11 cellular contexts compared by ENCODE assay signal in the genomic region with DNA sequence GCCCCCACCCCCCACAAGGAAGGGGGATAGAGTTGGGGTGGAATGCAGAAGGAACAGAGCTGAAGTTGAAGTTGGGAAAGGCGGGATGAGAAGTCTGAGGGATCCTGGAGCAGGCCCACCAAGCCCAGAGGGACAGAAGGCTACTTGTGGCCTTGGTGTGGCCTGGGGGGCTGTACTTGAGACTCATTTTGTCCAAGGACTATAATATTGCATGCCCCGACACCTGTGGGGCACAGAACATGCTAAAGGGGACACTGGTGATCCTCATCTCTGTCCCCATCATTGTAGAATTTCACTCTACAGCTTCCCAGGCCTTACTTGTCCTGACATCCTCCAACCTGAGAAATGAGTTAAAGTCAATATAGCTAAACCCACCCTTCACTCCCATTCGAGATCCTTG. TPM values are rescaled to one million over a fixed set of nuclear protein-coding genes. Genes with fewer than 3 reads are reported as not detected.
A peak's percentile ranks its signal among the peaks of the same experiment; 100 is the strongest.
DNase-seq lines count a peak whose midpoint lies in the region; ATAC-seq, FAIRE-seq and TF ChIP-seq lines count a peak whose summit lies in the region.
"Had no signal": no experiment of that assay in that cellular context is flagged by ENCODE, and none has a peak within 500 bp of the region (broad histone marks: within the 10 kb centered on the region; RNA-seq: fewer than 3 reads in every experiment).

No MANE protein-coding gene starts in this region.

- H4K5ac ChIP-seq in H1 (ENCODE audit: insufficient read length, low read depth, low read length) = no peak overlapping the region

- FAIRE-seq in H1 (lab: Jason Lieb, UNC) = no peak
- FAIRE-seq: urothelium cell line had no signal

- peaks cover 0 to 3% (median 2%) of the 10 kb centered on the region in 4 experiments; a peak in 2 of 8 replicates for H3K36me3 ChIP-seq in H1 (ENCODE audit: control insufficient read depth in 2 of 4, insufficient read depth in 4 of 4, low read length in 3 of 4)
- H3K36me3 ChIP-seq in neural progenitor cell = no peaks in the 10 kb centered on the region

- peaks cover 45% of the 10 kb centered on the region for H3K4me1 Mint-ChIP-seq in stimulated activated naive CD8-positive, alpha-beta T cell treated with anti-CD3 and anti-CD28 coated beads, Interleukin-15, Interleukin-2, amounts not matched to agents 100 ng/mL and 50 ng/mL, for 24 hours (ENCODE audit: low read depth)
- peaks cover 36% of the 10 kb centered on the region for H3K4me1 Mint-ChIP-seq in neural progenitor cell

- peaks cover 41% of the 10 kb centered on the region for H3F3A ChIP-seq in neural progenitor cell (ENCODE audit: low read depth)

- CTCF ChIA-PET in H1 (lab: Charles Lee; ENCODE audit: partially characterized antibody) = interaction anchor here (0.7 to 28.0 kb wide), 18 partner anchors 8 to 502 kb away, joined by 3 to 382 read pairs (median 6); a partner anchor contains a TSS

- no peak overlapping the region for H3K23ac ChIP-seq in H1 (ENCODE audit: insufficient read length)

- 33% methylated on average over 3 of the region's 3 CpGs; no CpG with 5 or more reads in 1 of the 2 experiments for WGBS in H1 (ENCODE audit: extremely low coverage in 1 of 2, insufficient coverage in 1 of 2, insufficient read length in 1 of 2, insufficient replicate concordance in 2 of 2, low coverage in 1 of 2, low lambda C conversion rate in 2 of 2, missing lambda C conversion rate in 1 of 2), 2 experiments

- no peak for ATAC-seq in stimulated activated naive CD8-positive, alpha-beta T cell treated with anti-CD3 and anti-CD28 coated beads, Interleukin-15, Interleukin-2, amounts not matched to agents 100 U/mL and 50 U/mL, for 24 hours
- ATAC-seq in GM18502 (IDR thresholded peaks at IDR 0.05; ENCODE audit: poor library complexity, unreplicated experiment) = no peak
- ATAC-seq in sciatic nerve = no peak

- H3K27ac Mint-ChIP-seq in stimulated activated naive CD8-positive, alpha-beta T cell treated with anti-CD3 and anti-CD28 coated beads, Interleukin-15, Interleukin-2, amounts not matched to agents 100 ng/mL and 50 ng/mL, for 24 hours = no peak overlapping the region
- no peak overlapping the region for H3K27ac Mint-ChIP-seq in neural progenitor cell

- no peaks in the 10 kb centered on the region for H3K9me3 Mint-ChIP-seq in stimulated activated naive CD8-positive, alpha-beta T cell treated with anti-CD3 and anti-CD28 coated beads, Interleukin-15, Interleukin-2, amounts not matched to agents 100 ng/mL and 50 ng/mL, for 24 hours
- H3K9me3 Mint-ChIP-seq in neural progenitor cell = no peaks in the 10 kb centered on the region

- H3K4ac ChIP-seq in H1 (replicated peaks; ENCODE audit: insufficient read length, low read depth, low read length) = no peak overlapping the region

- TF ChIP-seq CTCF in H1 (IDR thresholded peaks at IDR 0.05; ENCODE audit: control extremely low read depth in 1 of 3, insufficient read depth in 1 of 3, low read depth in 1 of 3, low read length in 3 of 3) (no peak), neural progenitor cell (IDR thresholded peaks at IDR 0.05) (no peak)

- no peak overlapping the region for H2BK12ac ChIP-seq in H1 (ENCODE audit: low read depth, low read length)

- no peaks in the 10 kb centered on the region for H3K79me1 ChIP-seq in H1 (ENCODE audit: low read depth, low read length)

- no peak for TF ChIP-seq RAD21 in H1 (IDR thresholded peaks at IDR 0.05 in 1 of 2, conservative IDR thresholded peaks at IDR 0.05 in 1 of 2; ENCODE audit: low read depth in 2 of 2, low read length in 2 of 2)

- H3K4me1 ChIP-seq in H1 (replicated peaks in 1 of 4; ENCODE audit: control insufficient read depth in 3 of 4, insufficient read depth in 4 of 4, low read length in 3 of 4) (peaks cover 6 to 41% (median 27%) of the 10 kb centered on the region in 4 experiments), neural progenitor cell (peaks cover 36% of the 10 kb centered on the region)

- no peak overlapping the region for H2AFZ ChIP-seq in H1 (ENCODE audit: low read length)
- H2AFZ ChIP-seq in neural progenitor cell (replicated peaks) = no peak overlapping the region

- H4K91ac ChIP-seq in H1 (replicated peaks; ENCODE audit: insufficient read length, low read length) = no peak overlapping the region

- H3K23me2 ChIP-seq in H1 (ENCODE audit: low read depth, low read length) = peaks cover 17% of the 10 kb centered on the region; the same call in 1 of the 2 replicates

- peaks cover 44% of the 10 kb centered on the region for H3K27me3 Mint-ChIP-seq in stimulated activated naive CD8-positive, alpha-beta T cell treated with anti-CD3 and anti-CD28 coated beads, Interleukin-15, Interleukin-2, amounts not matched to agents 100 ng/mL and 50 ng/mL, for 24 hours
- H3K27me3 Mint-ChIP-seq in neural progenitor cell (ENCODE audit: insufficient read depth, low read depth) = peaks cover 54% of the 10 kb centered on the region

- no peak for DNase-seq in stimulated activated naive CD8-positive, alpha-beta T cell treated with anti-CD3 and anti-CD28 coated beads, Interleukin-15, Interleukin-2, amounts not matched to agents 100 U/mL and 50 U/mL, for 24 hours
- no peak for DNase-seq in H1 (ENCODE audit: low read depth in 1 of 2, low spot score in 2 of 2)
- no peak for DNase-seq in neural progenitor cell (ENCODE audit: low spot score)
- no peak for DNase-seq in GOT3 (lab: John Stamatoyannopoulos, UW)
- no peak for DNase-seq in T1000 (lab: John Stamatoyannopoulos, UW)
- DNase-seq in sciatic nerve (ENCODE audit: low spot score) = no peak
- DNase-seq: cortex of kidney; stimulated activated CD4-positive, alpha-beta T cell treated with anti-CD3 and anti-CD28 coated beads, Interleukin-4, amount 100 ng/mL, for 1 hour had no signal

- H3K4me2 ChIP-seq in H1 (ENCODE audit: insufficient read depth in 1 of 2, low read depth in 2 of 2, low read length in 2 of 2) (peak overlapping the region; percentile 8 to 80; a peak in 3 of 4 replicates), neural progenitor cell (peak overlapping the region; percentile 84)

- peak overlapping the region; percentile 65 for H3K4me3 Mint-ChIP-seq in stimulated activated naive CD8-positive, alpha-beta T cell treated with anti-CD3 and anti-CD28 coated beads, Interleukin-15, Interleukin-2, amounts not matched to agents 100 ng/mL and 50 ng/mL, for 24 hours
- peak overlapping the region; percentile 55 for H3K4me3 Mint-ChIP-seq in neural progenitor cell

- intact Hi-C loops in sciatic nerve (cut with DNase I) = loop anchor here (10.0 kb wide), 1 partner anchor 96 kb away; no protein-coding TSS in a partner anchor

- H2BK15ac ChIP-seq in H1 (ENCODE audit: low read length) = 0 out of 2 replicates have a peak overlapping the region, but pooled peaks have one; percentile 46

- no peak for TF ChIP-seq EP300 in H1 (IDR thresholded peaks at IDR 0.05; ENCODE audit: borderline replicate concordance in 1 of 2, low read depth in 2 of 2, low read length in 2 of 2)

- H3K9me3 ChIP-seq in H1 (ENCODE audit: insufficient read depth in 2 of 2, low read depth in 1 of 2, low read length in 1 of 2) (no peaks in the 10 kb centered on the region), neural progenitor cell (ENCODE audit: low read depth) (no peaks in the 10 kb centered on the region)

- no peaks in the 10 kb centered on the region for H3K36me3 Mint-ChIP-seq in stimulated activated naive CD8-positive, alpha-beta T cell treated with anti-CD3 and anti-CD28 coated beads, Interleukin-15, Interleukin-2, amounts not matched to agents 100 ng/mL and 50 ng/mL, for 24 hours (ENCODE audit: low read depth)
- peaks cover 7% of the 10 kb centered on the region for H3K36me3 Mint-ChIP-seq in neural progenitor cell

- H2BK20ac ChIP-seq in H1 (ENCODE audit: low read length) = no peak overlapping the region

- no peak overlapping the region for H3K56ac ChIP-seq in H1 (replicated peaks; ENCODE audit: insufficient read length, low read depth, low read length)

- no peak overlapping the region for H3K14ac ChIP-seq in H1 (ENCODE audit: insufficient read length)

- no peaks in the 10 kb centered on the region for H3K79me2 ChIP-seq in H1 (ENCODE audit: control insufficient read depth in 1 of 2, insufficient read depth in 2 of 2, low read length in 2 of 2)
- no peaks in the 10 kb centered on the region for H3K79me2 ChIP-seq in neural progenitor cell (ENCODE audit: low read depth)

- H3K9ac ChIP-seq in H1 (replicated peaks in 1 of 4; ENCODE audit: extremely low read depth in 1 of 4, low read depth in 3 of 4, low read length in 3 of 4) (no peak overlapping the region), neural progenitor cell (no peak overlapping the region)

- H2BK120ac ChIP-seq in H1 (replicated peaks; ENCODE audit: low read depth, low read length) = no peak overlapping the region

- no peak overlapping the region for H2AK5ac ChIP-seq in H1 (ENCODE audit: low read depth, low read length)

- POLR2A ChIA-PET in H1 (lab: Charles Lee; ENCODE audit: partially characterized antibody) = interaction anchor here (0.7 to 4.2 kb wide), 8 partner anchors 9 to 90 kb away, joined by 3 to 26 read pairs (median 5); a partner anchor contains a TSS

- TF ChIP-seq POLR2A in H1 (IDR thresholded peaks at IDR 0.05; ENCODE audit: control extremely low read depth in 1 of 2, low read depth in 2 of 2, low read length in 2 of 2) = no peak

- H4K8ac ChIP-seq in H1 (ENCODE audit: extremely low read depth, insufficient read depth, low read length) = no peak overlapping the region

- no peak overlapping the region for H3K18ac ChIP-seq in H1 (ENCODE audit: extremely low read depth, low read length)

- peaks cover 20 to 37% of the 10 kb centered on the region in 2 experiments for H4K20me1 ChIP-seq in H1 (replicated peaks in 1 of 2; ENCODE audit: control insufficient read depth in 1 of 2, insufficient read depth in 2 of 2, low read length in 2 of 2)
- H4K20me1 ChIP-seq in neural progenitor cell (ENCODE audit: low read depth) = peaks cover 60% of the 10 kb centered on the region

- no peak overlapping the region for H3K27ac ChIP-seq in H1 (ENCODE audit: low read depth, low read length)
- H3K27ac ChIP-seq in neural progenitor cell = no peak overlapping the region

- H3K4me3 ChIP-seq in H1 (ENCODE audit: extremely low read depth in 1 of 4, insufficient read depth in 2 of 4, low read depth in 3 of 4, low read length in 4 of 4) = no peak overlapping the region; a peak in 1 of 8 replicates
- H3K4me3 ChIP-seq in neural progenitor cell = no peak overlapping the region

- H2BK5ac ChIP-seq in H1 (ENCODE audit: low read depth, low read length) = no peak overlapping the region

- H3K27me3 ChIP-seq in H1 (replicated peaks in 1 of 4; ENCODE audit: control insufficient read depth in 3 of 4, extremely low read depth in 1 of 4, insufficient read depth in 3 of 4, low read length in 3 of 4) = peaks cover 59 to 76% (median 71%) of the 10 kb centered on the region in 4 experiments
- H3K27me3 ChIP-seq in neural progenitor cell = peaks cover 72% of the 10 kb centered on the region

RNA-seq across cellular contexts. Expression of a gene that starts 1.3 kb away (rescaled TPM):
- 0.17 TPM in 1 of 2 replicates, not detected in the other for total RNA-seq in H1 (2021; fragmentation: NEBNext Ultra II Directional; extraction: Animal tissue kit (Norgen Biotek cat#: 25700))
- 0.09 and 0.19 TPM in 2 replicates for polyA plus RNA-seq in H1 (2011; rRNA removed)
- polyA plus RNA-seq in H1 (2011; cell fraction: cytosol; rRNA removed) = 0.21 TPM
- 0.91 TPM for polyA plus RNA-seq in H1 (2011; cell fraction: nucleus; rRNA removed)
- polyA plus RNA-seq in H1 (2012, experiment 1 of 2) = 0.10 to 0.31 TPM (median 0.22 TPM) in 4 replicates
- polyA plus RNA-seq in H1 (2012, experiment 2 of 2) = 0.26 TPM
- 0.39 TPM for polyA plus RNA-seq in H1 (2013, experiment 1 of 2)
- polyA plus RNA-seq in H1 (2013, experiment 2 of 2) = 0.26 TPM
- polyA minus RNA-seq in H1 (2011; rRNA and poly(A)+ RNA removed) = 0.32 TPM in 1 of 2 replicates, not detected in the other
- not detected for polyA minus RNA-seq in H1 (2011; cell fraction: cytosol; rRNA and poly(A)+ RNA removed)
- not detected for polyA minus RNA-seq in H1 (2011; cell fraction: nucleus; rRNA and poly(A)+ RNA removed)
- total RNA-seq in neural progenitor cell (ENCODE audit: low replicate concordance) (0.26 and 0.81 TPM in 2 replicates), sciatic nerve (61.0 TPM)

RNA-seq across cellular contexts. Expression of a gene that starts 8.8 kb away (rescaled TPM):
- not detected in 2 replicates for total RNA-seq in H1 (2021; fragmentation: NEBNext Ultra II Directional; extraction: Animal tissue kit (Norgen Biotek cat#: 25700))
- 0.18 and 0.35 TPM in 2 replicates for polyA plus RNA-seq in H1 (2011; rRNA removed)
- polyA plus RNA-seq in H1 (2011; cell fraction: cytosol; rRNA removed) = not detected
- not detected for polyA plus RNA-seq in H1 (2011; cell fraction: nucleus; rRNA removed)
- 0.16 to 0.42 TPM (median 0.28 TPM) in 3 of 4 replicates, not detected in the other for polyA plus RNA-seq in H1 (2012, experiment 1 of 2)
- 0.16 TPM for polyA plus RNA-seq in H1 (2012, experiment 2 of 2)
- not detected for polyA plus RNA-seq in H1 (2013, experiment 1 of 2)
- polyA plus RNA-seq in H1 (2013, experiment 2 of 2) = not detected
- polyA minus RNA-seq in H1 (2011; rRNA and poly(A)+ RNA removed) = not detected in 2 replicates
- not detected for polyA minus RNA-seq in H1 (2011; cell fraction: cytosol; rRNA and poly(A)+ RNA removed)
- not detected for polyA minus RNA-seq in H1 (2011; cell fraction: nucleus; rRNA and poly(A)+ RNA removed)
- total RNA-seq in neural progenitor cell (ENCODE audit: low replicate concordance) (not detected in 2 replicates), sciatic nerve (2.0 TPM)

RNA-seq across cellular contexts. Expression of a gene that starts 21.1 kb away (rescaled TPM):
- 0.60 and 0.75 TPM in 2 replicates for total RNA-seq in H1 (2021; fragmentation: NEBNext Ultra II Directional; extraction: Animal tissue kit (Norgen Biotek cat#: 25700))
- 1.0 and 1.5 TPM in 2 replicates for polyA plus RNA-seq in H1 (2011; rRNA removed)
- 0.54 TPM for polyA plus RNA-seq in H1 (2011; cell fraction: cytosol; rRNA removed)
- 1.7 TPM for polyA plus RNA-seq in H1 (2011; cell fraction: nucleus; rRNA removed)
- 0.76 to 1.2 TPM (median 0.92 TPM) in 4 replicates for polyA plus RNA-seq in H1 (2012, experiment 1 of 2)
- 0.89 TPM for polyA plus RNA-seq in H1 (2012, experiment 2 of 2)
- 1.2 TPM for polyA plus RNA-seq in H1 (2013, experiment 1 of 2)
- 0.83 TPM for polyA plus RNA-seq in H1 (2013, experiment 2 of 2)
- polyA minus RNA-seq in H1 (2011; rRNA and poly(A)+ RNA removed) = 0.38 TPM in 1 of 2 replicates, not detected in the other
- not detected for polyA minus RNA-seq in H1 (2011; cell fraction: cytosol; rRNA and poly(A)+ RNA removed)
- polyA minus RNA-seq in H1 (2011; cell fraction: nucleus; rRNA and poly(A)+ RNA removed) = not detected
- total RNA-seq in neural progenitor cell (ENCODE audit: low replicate concordance) = 0.39 and 7.5 TPM in 2 replicates
- total RNA-seq in sciatic nerve = 6.2 TPM

RNA-seq across cellular contexts. Expression of a gene that starts 39.4 kb away (rescaled TPM):
- total RNA-seq in H1 (2021; fragmentation: NEBNext Ultra II Directional; extraction: Animal tissue kit (Norgen Biotek cat#: 25700)) = 15.9 and 17.3 TPM in 2 replicates
- 5.6 and 8.2 TPM in 2 replicates for polyA plus RNA-seq in H1 (2011; rRNA removed)
- 10.5 TPM for polyA plus RNA-seq in H1 (2011; cell fraction: cytosol; rRNA removed)
- polyA plus RNA-seq in H1 (2011; cell fraction: nucleus; rRNA removed) = 10.8 TPM
- 8.2 to 13.3 TPM (median 10.5 TPM) in 4 replicates for polyA plus RNA-seq in H1 (2012, experiment 1 of 2)
- polyA plus RNA-seq in H1 (2012, experiment 2 of 2) = 5.9 TPM
- 13.3 TPM for polyA plus RNA-seq in H1 (2013, experiment 1 of 2)
- 12.5 TPM for polyA plus RNA-seq in H1 (2013, experiment 2 of 2)
- 4.2 and 4.6 TPM in 2 replicates for polyA minus RNA-seq in H1 (2011; rRNA and poly(A)+ RNA removed)
- polyA minus RNA-seq in H1 (2011; cell fraction: cytosol; rRNA and poly(A)+ RNA removed) = 9.2 TPM
- polyA minus RNA-seq in H1 (2011; cell fraction: nucleus; rRNA and poly(A)+ RNA removed) = 17.6 TPM
- total RNA-seq in neural progenitor cell (ENCODE audit: low replicate concordance) = 35.8 and 41.9 TPM in 2 replicates
- 22.1 TPM for total RNA-seq in sciatic nerve

Comparison
In these comparisons a context has a peak if more than half of its experiments do, and no peak if none do; other contexts are left out.
1. RNA of a gene that starts 1.3 kb away (total RNA-seq): 61.0 TPM in sciatic nerve (single experiment); 0.26 to 0.81 TPM in neural progenitor cell and 0.17 TPM in H1; every median in the first group is over 10 times any median in the second.